23 cellular contexts compared by ENCODE assay signal in the genomic region with DNA sequence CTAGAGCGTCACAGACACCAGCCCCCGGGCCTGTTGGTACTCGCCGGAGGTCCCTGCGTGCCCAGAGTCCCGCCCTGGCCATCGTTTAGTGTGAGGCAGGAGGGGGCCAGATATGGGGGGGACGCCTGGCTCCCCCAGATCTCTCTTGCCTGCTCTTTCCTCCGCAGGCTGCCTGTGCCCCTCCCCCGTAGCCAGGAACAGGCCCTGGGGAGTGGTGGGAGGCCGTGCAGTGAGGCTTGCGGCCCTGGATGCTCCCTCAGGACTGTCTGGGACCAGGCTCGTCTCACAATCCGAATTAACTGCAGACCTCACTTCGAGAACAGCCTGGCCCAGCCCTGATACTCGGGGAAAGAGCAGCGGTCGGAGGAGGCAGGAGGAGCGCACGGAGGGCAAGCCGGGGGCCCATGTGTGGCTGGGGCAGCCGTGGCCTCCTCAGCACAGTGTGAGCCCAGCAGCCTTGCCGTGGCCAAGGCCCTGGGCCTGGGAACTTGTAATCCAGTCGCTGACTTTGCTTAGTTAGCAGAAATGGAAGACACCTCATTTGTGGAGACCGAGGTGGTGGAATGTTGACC. TPM values are rescaled to one million over a fixed set of nuclear protein-coding genes. Genes with fewer than 3 reads are reported as not detected.
"Had no signal": no experiment of that assay in that cellular context is flagged by ENCODE, and none has a peak within 500 bp of the region (broad histone marks: within the 10 kb centered on the region; RNA-seq: fewer than 3 reads in every experiment).

No MANE protein-coding gene starts in this region.

- H3K9me3 ChIP-seq: gastroesophageal sphincter had no signal

- H3K27me3 ChIP-seq: dorsolateral prefrontal cortex, gastroesophageal sphincter, hepatocyte had no signal

- ATAC-seq: activated CD4-positive, alpha-beta T cell treated with anti-CD3 and anti-CD28 coated beads for 36 hours; gastroesophageal sphincter; naive thymus-derived CD4-positive, alpha-beta T cell had no signal

- DNase-seq: activated CD4-positive, alpha-beta memory T cell treated with anti-CD3 and anti-CD28 coated beads, Interleukin-2, amount 10 ng/mL, durations not matched to agents 7 days and 5 days; activated CD4-positive, alpha-beta T cell treated with anti-CD3 and anti-CD28 coated beads for 36 hours; activated naive CD4-positive, alpha-beta T cell treated with anti-CD3 and anti-CD28 coated beads, Interleukin-2, amount 10 ng/mL, durations not matched to agents 7 days and 5 days; activated T-cell treated with anti-CD3 and anti-CD28 coated beads, Interleukin-2, amount 50 U/mL, for 24 hours; dorsolateral prefrontal cortex; endodermal cell; erythroblast; naive thymus-derived CD4-positive, alpha-beta T cell; retina; small intestine; WERI-Rb-1 had no signal

- H3K4me3 ChIP-seq: dorsolateral prefrontal cortex, gastroesophageal sphincter, hepatocyte had no signal

- H3K4me1 Mint-ChIP-seq: activated CD4-positive, alpha-beta memory T cell treated with anti-CD3 and anti-CD28 coated beads, Interleukin-2, amount 10 ng/mL, durations not matched to agents 7 days and 5 days; activated CD4-positive, alpha-beta T cell treated with anti-CD3 and anti-CD28 coated beads for 36 hours; activated naive CD4-positive, alpha-beta T cell treated with anti-CD3 and anti-CD28 coated beads, Interleukin-2, amount 10 ng/mL, durations not matched to agents 7 days and 5 days; endodermal cell; naive thymus-derived CD4-positive, alpha-beta T cell had no signal

- H3K27ac Mint-ChIP-seq: activated CD4-positive, alpha-beta memory T cell treated with anti-CD3 and anti-CD28 coated beads, Interleukin-2, amount 10 ng/mL, durations not matched to agents 7 days and 5 days; activated CD4-positive, alpha-beta T cell treated with anti-CD3 and anti-CD28 coated beads for 36 hours; activated naive CD4-positive, alpha-beta T cell treated with anti-CD3 and anti-CD28 coated beads, Interleukin-2, amount 10 ng/mL, durations not matched to agents 7 days and 5 days; activated T-cell treated with anti-CD3 and anti-CD28 coated beads, Interleukin-2, amount 50 U/mL, for 24 hours; endodermal cell; naive thymus-derived CD4-positive, alpha-beta T cell; stimulated activated naive CD8-positive, alpha-beta T cell treated with anti-CD3 and anti-CD28 coated beads, Interleukin-15, Interleukin-2, amounts not matched to agents 100 ng/mL and 50 ng/mL, for 24 hours; T-helper 1 cell treated with Interleukin-12 subunit alpha and Interleukin-12 subunit beta and Interleukin-4 antibody, amounts not matched to agents 30 μg/mL and 1 μg/mL, for 36 hours had no signal

- H3K27ac ChIP-seq: gastroesophageal sphincter, hepatocyte, WERI-Rb-1 had no signal

- H3K36me3 ChIP-seq: gastroesophageal sphincter, WERI-Rb-1 had no signal

- H3K9me3 Mint-ChIP-seq: activated CD4-positive, alpha-beta memory T cell treated with anti-CD3 and anti-CD28 coated beads, Interleukin-2, amount 10 ng/mL, durations not matched to agents 7 days and 5 days; activated naive CD4-positive, alpha-beta T cell treated with anti-CD3 and anti-CD28 coated beads, Interleukin-2, amount 10 ng/mL, durations not matched to agents 7 days and 5 days; activated T-cell treated with anti-CD3 and anti-CD28 coated beads, Interleukin-2, amount 50 U/mL, for 24 hours; endodermal cell; naive thymus-derived CD4-positive, alpha-beta T cell; stimulated activated naive CD8-positive, alpha-beta T cell treated with anti-CD3 and anti-CD28 coated beads, Interleukin-15, Interleukin-2, amounts not matched to agents 100 ng/mL and 50 ng/mL, for 24 hours; T-helper 1 cell treated with Interleukin-12 subunit alpha and Interleukin-12 subunit beta and Interleukin-4 antibody, amounts not matched to agents 30 μg/mL and 1 μg/mL, for 36 hours had no signal

- H3K27me3 Mint-ChIP-seq: activated CD4-positive, alpha-beta memory T cell treated with anti-CD3 and anti-CD28 coated beads, Interleukin-2, amount 10 ng/mL, durations not matched to agents 7 days and 5 days; activated CD4-positive, alpha-beta T cell treated with anti-CD3 and anti-CD28 coated beads for 36 hours; activated naive CD4-positive, alpha-beta T cell treated with anti-CD3 and anti-CD28 coated beads, Interleukin-2, amount 10 ng/mL, durations not matched to agents 7 days and 5 days; activated T-cell treated with anti-CD3 and anti-CD28 coated beads, Interleukin-2, amount 50 U/mL, for 24 hours; naive thymus-derived CD4-positive, alpha-beta T cell; stimulated activated naive CD8-positive, alpha-beta T cell treated with anti-CD3 and anti-CD28 coated beads, Interleukin-15, Interleukin-2, amounts not matched to agents 100 ng/mL and 50 ng/mL, for 24 hours had no signal

- H3K4me3 Mint-ChIP-seq: activated CD4-positive, alpha-beta memory T cell treated with anti-CD3 and anti-CD28 coated beads, Interleukin-2, amount 10 ng/mL, durations not matched to agents 7 days and 5 days; activated CD4-positive, alpha-beta T cell treated with anti-CD3 and anti-CD28 coated beads for 36 hours; activated naive CD4-positive, alpha-beta T cell treated with anti-CD3 and anti-CD28 coated beads, Interleukin-2, amount 10 ng/mL, durations not matched to agents 7 days and 5 days; activated T-cell treated with anti-CD3 and anti-CD28 coated beads, Interleukin-2, amount 50 U/mL, for 24 hours; endodermal cell; naive thymus-derived CD4-positive, alpha-beta T cell; stimulated activated naive CD8-positive, alpha-beta T cell treated with anti-CD3 and anti-CD28 coated beads, Interleukin-15, Interleukin-2, amounts not matched to agents 100 ng/mL and 50 ng/mL, for 24 hours; T-helper 1 cell treated with Interleukin-12 subunit alpha and Interleukin-12 subunit beta and Interleukin-4 antibody, amounts not matched to agents 30 μg/mL and 1 μg/mL, for 36 hours had no signal

- H3K36me3 Mint-ChIP-seq: activated naive CD4-positive, alpha-beta T cell treated with anti-CD3 and anti-CD28 coated beads, Interleukin-2, amount 10 ng/mL, durations not matched to agents 7 days and 5 days; naive thymus-derived CD4-positive, alpha-beta T cell had no signal

RNA-seq across cellular contexts. Expression of gene FRMD1, which starts 28.7 kb away (rescaled TPM):
- total RNA-seq: activated CD4-positive, alpha-beta memory T cell treated with anti-CD3 and anti-CD28 coated beads, Interleukin-2, amount 10 ng/mL, durations not matched to agents 7 days and 5 days; activated CD4-positive, alpha-beta T cell treated with anti-CD3 and anti-CD28 coated beads for 36 hours; astrocyte; bronchial epithelial cell; endodermal cell; lung microvascular endothelial cell; mononuclear cell; naive thymus-derived CD4-positive, alpha-beta T cell; temporal lobe had no signal
- polyA plus RNA-seq: hepatocyte; keratinocyte; naive thymus-derived CD4-positive, alpha-beta T cell had no signal

RNA-seq across cellular contexts. Expression of gene KIF25, which starts 52.8 kb away (rescaled TPM):
- total RNA-seq: activated CD4-positive, alpha-beta memory T cell treated with anti-CD3 and anti-CD28 coated beads, Interleukin-2, amount 10 ng/mL, durations not matched to agents 7 days and 5 days; activated CD4-positive, alpha-beta T cell treated with anti-CD3 and anti-CD28 coated beads for 36 hours; astrocyte; bronchial epithelial cell; chondrocyte; lung microvascular endothelial cell; mononuclear cell; ureter had no signal
- polyA plus RNA-seq: hepatocyte; keratinocyte; naive thymus-derived CD4-positive, alpha-beta T cell had no signal
